In genomic region chr17:43027091-43028032, GRCh38 we compare ENCODE assay signal across 25 cellular contexts. TPM values are rescaled to one million over a fixed set of nuclear protein-coding genes. Genes with fewer than 3 reads are reported as not detected.
A peak's percentile ranks its signal among the peaks of the same experiment; 100 is the strongest.
DNase-seq lines count a peak whose midpoint lies in the region; ATAC-seq and TF ChIP-seq lines count a peak whose summit lies in the region.
"Had no signal": no experiment of that assay in that cellular context is flagged by ENCODE, and none has a peak within 500 bp of the region (broad histone marks: within the 10 kb centered on the region; RNA-seq: fewer than 3 reads in every experiment).

No MANE protein-coding gene starts in this region.

- H3K27me3 Mint-ChIP-seq in CD4-positive, alpha-beta memory T cell: no peaks in the 10 kb centered on the region
- no peaks in the 10 kb centered on the region for H3K27me3 Mint-ChIP-seq in activated B cell treated with CpG ODN at 0.5 μM for 24 hours
- no peaks in the 10 kb centered on the region for H3K27me3 Mint-ChIP-seq in naive thymus-derived CD8-positive, alpha-beta T cell
- H3K27me3 Mint-ChIP-seq: central memory CD8-positive, alpha-beta T cell; stimulated activated naive B cell treated with anti-CD40 and anti-IgM and Interleukin-4, amounts not matched to agents 10 μg/mL and 1 μg/mL and 100 μg/mL, for 72 hours had no signal

- no peak overlapping the region for H3K4me3 ChIP-seq in CD4-positive, alpha-beta memory T cell (ENCODE audit: low read length in 2 of 2)
- H3K4me3 ChIP-seq: psoas muscle, thoracic aorta had no signal

- H3K36me3 Mint-ChIP-seq in CD4-positive, alpha-beta memory T cell: peaks cover 0 to 2% of the 10 kb centered on the region in 2 donors
- H3K36me3 Mint-ChIP-seq in activated B cell treated with CpG ODN at 0.5 μM for 24 hours (ENCODE audit: low read depth): peaks cover 3% of the 10 kb centered on the region
- no peaks in the 10 kb centered on the region for H3K36me3 Mint-ChIP-seq in naive thymus-derived CD8-positive, alpha-beta T cell
- H3K36me3 Mint-ChIP-seq: stimulated activated naive B cell treated with anti-CD40 and anti-IgM and Interleukin-4, amounts not matched to agents 10 μg/mL and 1 μg/mL and 100 μg/mL, for 72 hours had no signal

- DNase-seq in CD4-positive, alpha-beta memory T cell: no peak
- DNase-seq in activated B cell treated with CpG ODN at 0.5 μM for 24 hours: no peak
- DNase-seq in naive thymus-derived CD8-positive, alpha-beta T cell: no peak
- DNase-seq in effector CD4-positive, alpha-beta T cell: no peak
- no peak for DNase-seq in activated effector memory CD4-positive, alpha-beta T cell treated with Interleukin-2 at 50 U/mL for 16 hours
- DNase-seq: activated CD8-positive, alpha-beta T cell treated with anti-CD3 and anti-CD28 coated beads, Interleukin-2, amount 10 ng/mL, durations not matched to agents 7 days and 5 days; activated naive CD4-positive, alpha-beta T cell treated with anti-CD3 and anti-CD28 coated beads for 36 hours; activated T-cell treated with anti-CD3 and anti-CD28 coated beads, Interleukin-2, amount 50 U/mL, for 1 hour; C1 segment of cervical spinal cord; DMS 273 treated with DMSO at 0.1 percent for 48 hours; foreskin keratinocyte; hippocampal formation; IMR-90; mesendoderm; NCI-H1436; NCI-H2171; NCI-H526; psoas muscle; stimulated activated CD4-positive, alpha-beta T cell treated with anti-CD3 and anti-CD28 coated beads, Interleukin-2, amount 100 ng/mL, for 24 hours; stimulated activated naive B cell treated with anti-CD40 and anti-IgM and Interleukin-4, amounts not matched to agents 10 μg/mL and 1 μg/mL and 100 μg/mL, for 72 hours had no signal

- no peaks in the 10 kb centered on the region for H3K9me3 ChIP-seq in CD4-positive, alpha-beta memory T cell (ENCODE audit: control insufficient read depth in 1 of 2, low read length in 2 of 2)
- H3K9me3 ChIP-seq: psoas muscle, thoracic aorta had no signal

- ATAC-seq in activated B cell treated with CpG ODN at 0.5 μM for 24 hours (ENCODE audit: low read depth) (no peak), HG02970 (IDR thresholded peaks at IDR 0.05; ENCODE audit: low FRiP score, unreplicated experiment) (no peak)
- ATAC-seq in naive thymus-derived CD8-positive, alpha-beta T cell: no peak
- ATAC-seq: activated CD4-positive, CD25-positive, alpha-beta regulatory T cell treated with anti-CD3 and anti-CD28 coated beads, Interleukin-2, amount 50 U/mL, for 24 hours; activated CD8-positive, alpha-beta T cell treated with anti-CD3 and anti-CD28 coated beads, Interleukin-2, amount 10 ng/mL, durations not matched to agents 7 days and 5 days; foreskin keratinocyte; stimulated activated naive B cell treated with anti-CD40 and anti-IgM and Interleukin-4, amounts not matched to agents 10 μg/mL and 1 μg/mL and 100 μg/mL, for 72 hours had no signal

- peak overlapping the region in 5 of 7 donors; percentile 25 to 86 (median 43) for H3K27ac Mint-ChIP-seq in CD4-positive, alpha-beta memory T cell
- no peak overlapping the region for H3K27ac Mint-ChIP-seq in activated B cell treated with CpG ODN at 0.5 μM for 24 hours
- peak overlapping the region in 1 of 10 donors; percentile 32 for H3K27ac Mint-ChIP-seq in naive thymus-derived CD8-positive, alpha-beta T cell
- H3K27ac Mint-ChIP-seq: activated CD8-positive, alpha-beta T cell treated with anti-CD3 and anti-CD28 coated beads, Interleukin-2, amount 10 ng/mL, durations not matched to agents 7 days and 5 days; activated naive CD4-positive, alpha-beta T cell treated with anti-CD3 and anti-CD28 coated beads for 36 hours; stimulated activated naive B cell treated with anti-CD40 and anti-IgM and Interleukin-4, amounts not matched to agents 10 μg/mL and 1 μg/mL and 100 μg/mL, for 72 hours had no signal

- CTCF ChIA-PET in CD4-positive, alpha-beta memory T cell (lab: Charles Lee; ENCODE audit: partially characterized antibody): interaction anchor here (1.0 kb wide), 1 partner anchor 144 kb away, joined by 3 read pairs; the partner anchor contains the start of gene NBR1
- CTCF ChIA-PET in activated B cell treated with CpG ODN at 0.5 μM for 24 hours (lab: Charles Lee): no interaction called here

- no peak overlapping the region for H3K27ac ChIP-seq in CD4-positive, alpha-beta memory T cell (ENCODE audit: low read depth, low read length)
- H3K27ac ChIP-seq: foreskin keratinocyte, psoas muscle had no signal

- H3K9me3 Mint-ChIP-seq in CD4-positive, alpha-beta memory T cell: no peaks in the 10 kb centered on the region
- no peaks in the 10 kb centered on the region for H3K9me3 Mint-ChIP-seq in activated B cell treated with CpG ODN at 0.5 μM for 24 hours
- no peaks in the 10 kb centered on the region for H3K9me3 Mint-ChIP-seq in naive thymus-derived CD8-positive, alpha-beta T cell
- H3K9me3 Mint-ChIP-seq: activated naive CD4-positive, alpha-beta T cell treated with anti-CD3 and anti-CD28 coated beads for 36 hours; central memory CD8-positive, alpha-beta T cell; stimulated activated naive B cell treated with anti-CD40 and anti-IgM and Interleukin-4, amounts not matched to agents 10 μg/mL and 1 μg/mL and 100 μg/mL, for 72 hours had no signal

- peaks cover 18% of the 10 kb centered on the region for H3K4me1 ChIP-seq in CD4-positive, alpha-beta memory T cell (ENCODE audit: insufficient read depth, low read length)
- H3K4me1 ChIP-seq: foreskin keratinocyte had no signal

- intact Hi-C loops in CD4-positive, alpha-beta memory T cell (cut with micrococcal nuclease): no loop called here
- intact Hi-C loops in activated B cell treated with CpG ODN at 0.5 μM for 24 hours (cut with micrococcal nuclease): no loop called here

- no peak for TF ChIP-seq CTCF in activated B cell treated with CpG ODN at 0.5 μM for 24 hours (IDR thresholded peaks at IDR 0.05)

- H3K36me3 ChIP-seq in CD4-positive, alpha-beta memory T cell (ENCODE audit: insufficient read depth, low read length): no peaks in the 10 kb centered on the region
- H3K36me3 ChIP-seq: thoracic aorta had no signal

- POLR2A ChIA-PET in CD4-positive, alpha-beta memory T cell (lab: Charles Lee; ENCODE audit: partially characterized antibody): interaction anchor here (1.2 kb wide), 1 partner anchor 20 kb away, joined by 4 read pairs; the partner anchor contains the start of gene IFI35
- POLR2A ChIA-PET in activated B cell treated with CpG ODN at 0.5 μM for 24 hours (lab: Charles Lee): interaction anchor here (0.6 to 3.8 kb wide), 4 partner anchors 29 to 321 kb away, joined by 3 to 53 read pairs (median 6); partner anchors contain the start of gene RPL27
- POLR2A ChIA-PET in naive thymus-derived CD8-positive, alpha-beta T cell (lab: Charles Lee): interaction anchor here (1.0 kb wide), 1 partner anchor 144 kb away, joined by 3 read pairs; the partner anchor contains the start of gene NBR1

- H3K4me3 Mint-ChIP-seq in CD4-positive, alpha-beta memory T cell: peak overlapping the region in 6 of 8 donors; percentile 2 to 78 (median 38)
- peak overlapping the region; percentile 1 for H3K4me3 Mint-ChIP-seq in activated B cell treated with CpG ODN at 0.5 μM for 24 hours
- H3K4me3 Mint-ChIP-seq in naive thymus-derived CD8-positive, alpha-beta T cell: peak overlapping the region in 7 of 10 donors; percentile 7 to 71 (median 47)
- H3K4me3 Mint-ChIP-seq: activated CD8-positive, alpha-beta T cell treated with anti-CD3 and anti-CD28 coated beads, Interleukin-2, amount 10 ng/mL, durations not matched to agents 7 days and 5 days; activated naive CD4-positive, alpha-beta T cell treated with anti-CD3 and anti-CD28 coated beads for 36 hours; stimulated activated naive B cell treated with anti-CD40 and anti-IgM and Interleukin-4, amounts not matched to agents 10 μg/mL and 1 μg/mL and 100 μg/mL, for 72 hours had no signal

- peaks cover 5 to 13% (median 9%) of the 10 kb centered on the region in 4 donors for H3K4me1 Mint-ChIP-seq in CD4-positive, alpha-beta memory T cell
- peaks cover 17% of the 10 kb centered on the region for H3K4me1 Mint-ChIP-seq in activated B cell treated with CpG ODN at 0.5 μM for 24 hours
- H3K4me1 Mint-ChIP-seq in naive thymus-derived CD8-positive, alpha-beta T cell: peaks cover 9 to 16% (median 13%) of the 10 kb centered on the region in 4 donors

- H3K27me3 ChIP-seq in CD4-positive, alpha-beta memory T cell (ENCODE audit: insufficient read depth, low read length): no peaks in the 10 kb centered on the region

RNA-seq across cellular contexts. Expression of gene RND2, which starts 2.3 kb away (rescaled TPM):
- under 1 TPM; 0.28 to 0.29 TPM for total RNA-seq in CD4-positive, alpha-beta memory T cell
- under 1 TPM; 0.13 to 0.26 TPM for polyA plus RNA-seq in CD4-positive, alpha-beta memory T cell
- total RNA-seq in activated B cell treated with CpG ODN at 0.5 μM for 24 hours: 0.05 and 0.13 TPM in 2 replicates
- under 1 TPM in 1 of 2 experiments, not detected in 1; 0.16 TPM for total RNA-seq in naive thymus-derived CD8-positive, alpha-beta T cell
- under 1 TPM in 2 of 3 donors, not detected in 1; 0.08 to 0.09 TPM for polyA plus RNA-seq in naive thymus-derived CD8-positive, alpha-beta T cell
- total RNA-seq: activated CD8-positive, alpha-beta T cell treated with anti-CD3 and anti-CD28 coated beads, Interleukin-2, amount 10 ng/mL, durations not matched to agents 7 days and 5 days; activated naive CD4-positive, alpha-beta T cell treated with anti-CD3 and anti-CD28 coated beads for 36 hours had no signal

RNA-seq across cellular contexts. Expression of gene VAT1, which starts 5.2 kb away (rescaled TPM):
- 10 to 100 TPM; 61.5 to 67.5 TPM for total RNA-seq in CD4-positive, alpha-beta memory T cell
- polyA plus RNA-seq in CD4-positive, alpha-beta memory T cell: 10 to 100 TPM; 52.6 to 66.2 TPM
- total RNA-seq in activated B cell treated with CpG ODN at 0.5 μM for 24 hours: 34.4 and 38.5 TPM in 2 replicates
- total RNA-seq in naive thymus-derived CD8-positive, alpha-beta T cell: 10 to 100 TPM; 36.7 to 42.2 TPM
- 10 to 100 TPM; 24.7 to 33.9 (median 28.2) TPM for polyA plus RNA-seq in naive thymus-derived CD8-positive, alpha-beta T cell

RNA-seq across cellular contexts. Expression of gene IFI35, which starts 20.8 kb away (rescaled TPM):
- 10 to 100 TPM; 33.1 to 40.3 TPM for total RNA-seq in CD4-positive, alpha-beta memory T cell
- polyA plus RNA-seq in CD4-positive, alpha-beta memory T cell: 10 to 100 TPM; 55.4 to 66.2 TPM
- 41.9 and 50.5 TPM in 2 replicates for total RNA-seq in activated B cell treated with CpG ODN at 0.5 μM for 24 hours
- total RNA-seq in naive thymus-derived CD8-positive, alpha-beta T cell: 10 to 100 TPM; 35.7 to 39.1 TPM
- polyA plus RNA-seq in naive thymus-derived CD8-positive, alpha-beta T cell: 10 to 100 TPM; 44.8 to 49.8 (median 47.2) TPM
- polyA plus RNA-seq: neural cell had no signal

RNA-seq across cellular contexts. Expression of gene RPL27, which starts 29.1 kb away (rescaled TPM):
- total RNA-seq in CD4-positive, alpha-beta memory T cell: 1,000 to 10,000 TPM; 1,574 to 1,622 TPM
- 1,000 to 10,000 TPM; 1,528 to 2,293 TPM for polyA plus RNA-seq in CD4-positive, alpha-beta memory T cell
- 1,189 and 1,266 TPM in 2 replicates for total RNA-seq in activated B cell treated with CpG ODN at 0.5 μM for 24 hours
- 1,000 to 10,000 TPM; 1,609 to 1,640 TPM for total RNA-seq in naive thymus-derived CD8-positive, alpha-beta T cell
- 1,000 to 10,000 TPM; 2,416 to 2,846 (median 2,434) TPM for polyA plus RNA-seq in naive thymus-derived CD8-positive, alpha-beta T cell

RNA-seq across cellular contexts. Expression of gene RUNDC1, which starts 47.0 kb away (rescaled TPM):
- total RNA-seq in CD4-positive, alpha-beta memory T cell: 10 to 100 TPM; 24.1 to 25.5 TPM
- 10 to 100 TPM; 12.8 to 17.7 TPM for polyA plus RNA-seq in CD4-positive, alpha-beta memory T cell
- total RNA-seq in activated B cell treated with CpG ODN at 0.5 μM for 24 hours: 28.3 and 30.9 TPM in 2 replicates
- 10 to 100 TPM; 18.6 to 18.8 TPM for total RNA-seq in naive thymus-derived CD8-positive, alpha-beta T cell
- 10 to 100 TPM; 11.8 to 15.9 (median 14.6) TPM for polyA plus RNA-seq in naive thymus-derived CD8-positive, alpha-beta T cell
